In the genomic region with DNA sequence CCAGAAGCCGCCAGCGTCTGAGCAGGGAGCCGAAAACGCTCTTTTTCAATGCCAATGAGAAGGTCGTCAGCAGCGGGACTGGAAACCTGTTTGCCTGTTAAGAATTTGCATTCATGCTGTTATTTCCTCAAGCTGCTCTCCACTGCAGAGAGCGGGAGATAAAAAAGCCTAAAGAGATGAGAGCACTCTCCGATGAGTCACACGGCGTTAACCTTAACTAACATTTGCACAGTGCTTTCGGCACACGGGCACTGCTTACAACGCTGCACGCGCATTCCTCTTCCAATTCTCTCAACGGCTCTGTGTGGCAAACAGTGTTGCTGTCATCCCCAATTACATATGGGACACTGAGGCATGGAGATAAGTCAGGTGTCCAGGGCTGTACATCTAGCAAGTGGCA, we compare ENCODE assay signal across 1 cellular context.
TF ChIP-seq lines count a peak whose summit lies in the region.

No MANE protein-coding gene starts in this region.

TF ChIP-seq in GM23338, 12 proteins besides CTCF, POLR2A, EP300 and RAD21 (continued from another document):
- no peak for TF ChIP-seq ZNF462 (CRISPR knock-in tag; IDR thresholded peaks at IDR 0.05)
- no peak for TF ChIP-seq EZH2phosphoT487 (IDR thresholded peaks at IDR 0.05; ENCODE audit: unreplicated experiment)
- no peak for TF ChIP-seq ZNF331 (CRISPR knock-in tag; IDR thresholded peaks at IDR 0.05; ENCODE audit: low read depth)
TF ChIP-seq in GM23338: peak in this region for 0.
